ENCODE assay signal across 1 cellular context in the genomic region with DNA sequence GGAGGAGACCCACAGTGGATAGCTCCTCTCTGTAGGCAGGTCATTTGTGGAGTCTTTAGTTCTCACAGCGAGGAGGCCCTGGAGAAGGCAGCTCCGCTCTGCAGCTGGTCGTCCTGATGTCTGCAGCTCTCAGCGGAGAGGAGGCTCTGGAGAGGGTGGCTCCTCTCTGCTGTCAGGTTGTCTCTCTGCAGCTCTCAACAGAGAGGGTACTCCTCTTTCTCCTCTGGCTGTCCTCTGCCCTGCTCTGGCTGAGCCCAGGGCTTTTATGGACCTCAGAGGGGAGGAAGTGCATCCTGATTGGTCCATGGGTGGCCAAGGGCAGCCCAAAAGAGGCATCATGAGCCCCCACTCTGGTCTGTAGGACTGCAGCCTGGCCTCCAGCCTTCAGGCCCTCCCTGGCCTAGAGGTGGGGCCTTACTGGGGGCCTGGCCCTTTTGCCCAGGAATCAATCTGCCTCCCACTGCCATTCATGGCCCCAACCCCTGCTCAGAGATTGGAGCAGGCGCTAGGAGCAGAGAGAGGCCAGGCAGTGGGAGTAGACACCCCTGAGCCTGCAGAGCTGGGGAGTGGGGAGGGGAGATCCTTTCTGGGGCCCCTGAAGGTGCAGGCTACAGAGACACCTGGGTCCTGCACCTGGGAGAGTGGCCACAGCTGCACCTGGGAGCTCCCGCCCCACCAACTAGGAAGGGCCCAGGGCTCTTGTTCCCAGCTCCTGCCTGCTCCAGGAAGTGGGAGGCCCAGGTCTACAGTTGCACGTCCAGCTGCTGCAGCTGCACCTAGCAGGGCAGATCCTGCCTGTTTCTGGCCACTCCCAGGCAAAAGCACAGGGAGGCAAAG.
A peak's percentile ranks its signal among the peaks of the same experiment; 100 is the strongest.
TF ChIP-seq lines count a peak whose summit lies in the region.

No MANE protein-coding gene starts in this region.

TF ChIP-seq in HepG2, 621 proteins besides CTCF, POLR2A, EP300 and RAD21 (continued from another document and continues in another):
- TF ChIP-seq ZFY (CRISPR knock-in tag; IDR thresholded peaks at IDR 0.05) (peak; percentile 81), NONO (IDR thresholded peaks at IDR 0.05) (no peak), NONO (CRISPR knock-in tag; conservative IDR thresholded peaks at IDR 0.05) (peak; percentile 27; the same call in 1 of the 2 replicates), KDM2A (CRISPR knock-in tag; IDR thresholded peaks at IDR 0.05; ENCODE audit: borderline replicate concordance, low read depth) (0 out of 2 replicates have a peak, but pooled peaks have one; percentile 2), TBP (CRISPR knock-in tag; IDR thresholded peaks at IDR 0.05) (no peak), KLF12 (CRISPR knock-in tag; IDR thresholded peaks at IDR 0.05; ENCODE audit: borderline replicate concordance) (peak; percentile 24; the same call in 1 of the 2 replicates), AHR (CRISPR knock-in tag; IDR thresholded peaks at IDR 0.05) (no peak), ZNF776 (CRISPR knock-in tag; IDR thresholded peaks at IDR 0.05) (peak; percentile 29; the same call in 1 of the 2 replicates), TEAD3 (CRISPR knock-in tag; optimal IDR thresholded peaks at IDR 0.05; ENCODE audit: borderline replicate concordance) (peak; percentile 35), HDAC1 (CRISPR knock-in tag; IDR thresholded peaks at IDR 0.05) (peak; percentile 58), MAFF (IDR thresholded peaks at IDR 0.05; ENCODE audit: low read depth, low read length) (no peak), MATR3 (CRISPR knock-in tag; IDR thresholded peaks at IDR 0.05) (no peak), ZNF605 (CRISPR knock-in tag; IDR thresholded peaks at IDR 0.05) (peak; percentile 25; the same call in 1 of the 2 replicates), ADNP (CRISPR knock-in tag; IDR thresholded peaks at IDR 0.05) (no peak), SP1 (IDR thresholded peaks at IDR 0.05) (no peak), SP1 (CRISPR knock-in tag; IDR thresholded peaks at IDR 0.05) (no peak), MTF2 (CRISPR knock-in tag; IDR thresholded peaks at IDR 0.05; ENCODE audit: borderline replicate concordance) (no peak), ATF1 (CRISPR knock-in tag; IDR thresholded peaks at IDR 0.05) (peak; percentile 29; the same call in 1 of the 2 replicates), NCOR1 (IDR thresholded peaks at IDR 0.05; ENCODE audit: borderline replicate concordance, low read length) (0 out of 2 replicates have a peak, but pooled peaks have one; percentile 13), FOSL1 (CRISPR knock-in tag; IDR thresholded peaks at IDR 0.05; ENCODE audit: borderline replicate concordance) (no peak), SIN3A (IDR thresholded peaks at IDR 0.05; ENCODE audit: borderline replicate concordance, low read depth, low read length) (no peak), RELA (CRISPR knock-in tag; IDR thresholded peaks at IDR 0.05) (no peak), ZNF652 (CRISPR knock-in tag; IDR thresholded peaks at IDR 0.05; ENCODE audit: borderline replicate concordance, low read depth) (no peak), MBD4 (IDR thresholded peaks at IDR 0.05; ENCODE audit: borderline replicate concordance, low read length) (no peak), REPIN1 (CRISPR knock-in tag; IDR thresholded peaks at IDR 0.05; ENCODE audit: borderline replicate concordance, low read depth) (no peak; the same call in 1 of the 2 replicates), ONECUT2 (CRISPR knock-in tag; IDR thresholded peaks at IDR 0.05) (no peak), ZNF441 (CRISPR knock-in tag; IDR thresholded peaks at IDR 0.05; ENCODE audit: borderline replicate concordance) (0 out of 2 replicates have a peak, but pooled peaks have one; percentile 12), ZFP36L2 (CRISPR knock-in tag; IDR thresholded peaks at IDR 0.05) (no peak), HOXA5 (CRISPR knock-in tag; IDR thresholded peaks at IDR 0.05) (0 out of 2 replicates have a peak, but pooled peaks have one; percentile 27), SRY (CRISPR knock-in tag; IDR thresholded peaks at IDR 0.05) (no peak; the same call in 1 of the 2 replicates), ZNF331 (CRISPR knock-in tag; IDR thresholded peaks at IDR 0.05) (no peak; the same call in 1 of the 2 replicates), ZNF484 (CRISPR knock-in tag; IDR thresholded peaks at IDR 0.05; ENCODE audit: borderline replicate concordance, low read depth) (no peak), IRF2 (CRISPR knock-in tag; IDR thresholded peaks at IDR 0.05) (peak; percentile 31; the same call in 1 of the 2 replicates), FOXJ3 (CRISPR knock-in tag; IDR thresholded peaks at IDR 0.05; ENCODE audit: borderline replicate concordance) (no peak), LCORL (IDR thresholded peaks at IDR 0.05) (no peak), LCORL (CRISPR knock-in tag; IDR thresholded peaks at IDR 0.05) (peak; percentile 77), ZNF263 (CRISPR knock-in tag; IDR thresholded peaks at IDR 0.05) (peak; percentile 82), NFYB (CRISPR knock-in tag; IDR thresholded peaks at IDR 0.05) (peak; percentile 67), PHF8 (CRISPR knock-in tag; IDR thresholded peaks at IDR 0.05) (peak; percentile 64)
- TF ChIP-seq, protein P1, sequence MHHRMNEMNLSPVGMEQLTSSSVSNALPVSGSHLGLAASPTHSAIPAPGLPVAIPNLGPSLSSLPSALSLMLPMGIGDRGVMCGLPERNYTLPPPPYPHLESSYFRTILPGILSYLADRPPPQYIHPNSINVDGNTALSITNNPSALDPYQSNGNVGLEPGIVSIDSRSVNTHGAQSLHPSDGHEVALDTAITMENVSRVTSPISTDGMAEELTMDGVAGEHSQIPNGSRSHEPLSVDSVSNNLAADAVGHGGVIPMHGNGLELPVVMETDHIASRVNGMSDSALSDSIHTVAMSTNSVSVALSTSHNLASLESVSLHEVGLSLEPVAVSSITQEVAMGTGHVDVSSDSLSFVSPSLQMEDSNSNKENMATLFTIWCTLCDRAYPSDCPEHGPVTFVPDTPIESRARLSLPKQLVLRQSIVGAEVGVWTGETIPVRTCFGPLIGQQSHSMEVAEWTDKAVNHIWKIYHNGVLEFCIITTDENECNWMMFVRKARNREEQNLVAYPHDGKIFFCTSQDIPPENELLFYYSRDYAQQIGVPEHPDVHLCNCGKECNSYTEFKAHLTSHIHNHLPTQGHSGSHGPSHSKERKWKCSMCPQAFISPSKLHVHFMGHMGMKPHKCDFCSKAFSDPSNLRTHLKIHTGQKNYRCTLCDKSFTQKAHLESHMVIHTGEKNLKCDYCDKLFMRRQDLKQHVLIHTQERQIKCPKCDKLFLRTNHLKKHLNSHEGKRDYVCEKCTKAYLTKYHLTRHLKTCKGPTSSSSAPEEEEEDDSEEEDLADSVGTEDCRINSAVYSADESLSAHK (CRISPR knock-in tag; IDR thresholded peaks at IDR 0.05; ENCODE audit: borderline replicate concordance): no peak
- TF ChIP-seq, protein P2, sequence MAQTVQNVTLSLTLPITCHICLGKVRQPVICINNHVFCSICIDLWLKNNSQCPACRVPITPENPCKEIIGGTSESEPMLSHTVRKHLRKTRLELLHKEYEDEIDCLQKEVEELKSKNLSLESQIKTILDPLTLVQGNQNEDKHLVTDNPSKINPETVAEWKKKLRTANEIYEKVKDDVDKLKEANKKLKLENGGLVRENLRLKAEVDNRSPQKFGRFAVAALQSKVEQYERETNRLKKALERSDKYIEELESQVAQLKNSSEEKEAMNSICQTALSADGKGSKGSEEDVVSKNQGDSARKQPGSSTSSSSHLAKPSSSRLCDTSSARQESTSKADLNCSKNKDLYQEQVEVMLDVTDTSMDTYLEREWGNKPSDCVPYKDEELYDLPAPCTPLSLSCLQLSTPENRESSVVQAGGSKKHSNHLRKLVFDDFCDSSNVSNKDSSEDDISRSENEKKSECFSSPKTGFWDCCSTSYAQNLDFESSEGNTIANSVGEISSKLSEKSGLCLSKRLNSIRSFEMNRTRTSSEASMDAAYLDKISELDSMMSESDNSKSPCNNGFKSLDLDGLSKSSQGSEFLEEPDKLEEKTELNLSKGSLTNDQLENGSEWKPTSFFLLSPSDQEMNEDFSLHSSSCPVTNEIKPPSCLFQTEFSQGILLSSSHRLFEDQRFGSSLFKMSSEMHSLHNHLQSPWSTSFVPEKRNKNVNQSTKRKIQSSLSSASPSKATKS (CRISPR knock-in tag; IDR thresholded peaks at IDR 0.05): no peak
- TF ChIP-seq, protein P3, sequence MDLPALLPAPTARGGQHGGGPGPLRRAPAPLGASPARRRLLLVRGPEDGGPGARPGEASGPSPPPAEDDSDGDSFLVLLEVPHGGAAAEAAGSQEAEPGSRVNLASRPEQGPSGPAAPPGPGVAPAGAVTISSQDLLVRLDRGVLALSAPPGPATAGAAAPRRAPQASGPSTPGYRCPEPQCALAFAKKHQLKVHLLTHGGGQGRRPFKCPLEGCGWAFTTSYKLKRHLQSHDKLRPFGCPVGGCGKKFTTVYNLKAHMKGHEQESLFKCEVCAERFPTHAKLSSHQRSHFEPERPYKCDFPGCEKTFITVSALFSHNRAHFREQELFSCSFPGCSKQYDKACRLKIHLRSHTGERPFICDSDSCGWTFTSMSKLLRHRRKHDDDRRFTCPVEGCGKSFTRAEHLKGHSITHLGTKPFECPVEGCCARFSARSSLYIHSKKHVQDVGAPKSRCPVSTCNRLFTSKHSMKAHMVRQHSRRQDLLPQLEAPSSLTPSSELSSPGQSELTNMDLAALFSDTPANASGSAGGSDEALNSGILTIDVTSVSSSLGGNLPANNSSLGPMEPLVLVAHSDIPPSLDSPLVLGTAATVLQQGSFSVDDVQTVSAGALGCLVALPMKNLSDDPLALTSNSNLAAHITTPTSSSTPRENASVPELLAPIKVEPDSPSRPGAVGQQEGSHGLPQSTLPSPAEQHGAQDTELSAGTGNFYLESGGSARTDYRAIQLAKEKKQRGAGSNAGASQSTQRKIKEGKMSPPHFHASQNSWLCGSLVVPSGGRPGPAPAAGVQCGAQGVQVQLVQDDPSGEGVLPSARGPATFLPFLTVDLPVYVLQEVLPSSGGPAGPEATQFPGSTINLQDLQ (CRISPR knock-in tag; IDR thresholded peaks at IDR 0.05): no peak
- TF ChIP-seq, protein P4, sequence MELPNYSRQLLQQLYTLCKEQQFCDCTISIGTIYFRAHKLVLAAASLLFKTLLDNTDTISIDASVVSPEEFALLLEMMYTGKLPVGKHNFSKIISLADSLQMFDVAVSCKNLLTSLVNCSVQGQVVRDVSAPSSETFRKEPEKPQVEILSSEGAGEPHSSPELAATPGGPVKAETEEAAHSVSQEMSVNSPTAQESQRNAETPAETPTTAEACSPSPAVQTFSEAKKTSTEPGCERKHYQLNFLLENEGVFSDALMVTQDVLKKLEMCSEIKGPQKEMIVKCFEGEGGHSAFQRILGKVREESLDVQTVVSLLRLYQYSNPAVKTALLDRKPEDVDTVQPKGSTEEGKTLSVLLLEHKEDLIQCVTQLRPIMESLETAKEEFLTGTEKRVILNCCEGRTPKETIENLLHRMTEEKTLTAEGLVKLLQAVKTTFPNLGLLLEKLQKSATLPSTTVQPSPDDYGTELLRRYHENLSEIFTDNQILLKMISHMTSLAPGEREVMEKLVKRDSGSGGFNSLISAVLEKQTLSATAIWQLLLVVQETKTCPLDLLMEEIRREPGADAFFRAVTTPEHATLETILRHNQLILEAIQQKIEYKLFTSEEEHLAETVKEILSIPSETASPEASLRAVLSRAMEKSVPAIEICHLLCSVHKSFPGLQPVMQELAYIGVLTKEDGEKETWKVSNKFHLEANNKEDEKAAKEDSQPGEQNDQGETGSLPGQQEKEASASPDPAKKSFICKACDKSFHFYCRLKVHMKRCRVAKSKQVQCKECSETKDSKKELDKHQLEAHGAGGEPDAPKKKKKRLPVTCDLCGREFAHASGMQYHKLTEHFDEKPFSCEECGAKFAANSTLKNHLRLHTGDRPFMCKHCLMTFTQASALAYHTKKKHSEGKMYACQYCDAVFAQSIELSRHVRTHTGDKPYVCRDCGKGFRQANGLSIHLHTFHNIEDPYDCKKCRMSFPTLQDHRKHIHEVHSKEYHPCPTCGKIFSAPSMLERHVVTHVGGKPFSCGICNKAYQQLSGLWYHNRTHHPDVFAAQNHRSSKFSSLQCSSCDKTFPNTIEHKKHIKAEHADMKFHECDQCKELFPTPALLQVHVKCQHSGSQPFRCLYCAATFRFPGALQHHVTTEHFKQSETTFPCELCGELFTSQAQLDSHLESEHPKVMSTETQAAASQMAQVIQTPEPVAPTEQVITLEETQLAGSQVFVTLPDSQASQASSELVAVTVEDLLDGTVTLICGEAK (IDR thresholded peaks at IDR 0.05): no peak
- TF ChIP-seq, protein P4 (CRISPR knock-in tag; IDR thresholded peaks at IDR 0.05): 0 out of 2 replicates have a peak, but pooled peaks have one; percentile 43
- TF ChIP-seq, protein P5, sequence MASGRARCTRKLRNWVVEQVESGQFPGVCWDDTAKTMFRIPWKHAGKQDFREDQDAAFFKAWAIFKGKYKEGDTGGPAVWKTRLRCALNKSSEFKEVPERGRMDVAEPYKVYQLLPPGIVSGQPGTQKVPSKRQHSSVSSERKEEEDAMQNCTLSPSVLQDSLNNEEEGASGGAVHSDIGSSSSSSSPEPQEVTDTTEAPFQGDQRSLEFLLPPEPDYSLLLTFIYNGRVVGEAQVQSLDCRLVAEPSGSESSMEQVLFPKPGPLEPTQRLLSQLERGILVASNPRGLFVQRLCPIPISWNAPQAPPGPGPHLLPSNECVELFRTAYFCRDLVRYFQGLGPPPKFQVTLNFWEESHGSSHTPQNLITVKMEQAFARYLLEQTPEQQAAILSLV (CRISPR knock-in tag; IDR thresholded peaks at IDR 0.05; ENCODE audit: borderline replicate concordance): 0 out of 2 replicates have a peak, but pooled peaks have one; percentile 13
